Comparison of ENCODE assay signal across 9 cellular contexts in the genomic region with DNA sequence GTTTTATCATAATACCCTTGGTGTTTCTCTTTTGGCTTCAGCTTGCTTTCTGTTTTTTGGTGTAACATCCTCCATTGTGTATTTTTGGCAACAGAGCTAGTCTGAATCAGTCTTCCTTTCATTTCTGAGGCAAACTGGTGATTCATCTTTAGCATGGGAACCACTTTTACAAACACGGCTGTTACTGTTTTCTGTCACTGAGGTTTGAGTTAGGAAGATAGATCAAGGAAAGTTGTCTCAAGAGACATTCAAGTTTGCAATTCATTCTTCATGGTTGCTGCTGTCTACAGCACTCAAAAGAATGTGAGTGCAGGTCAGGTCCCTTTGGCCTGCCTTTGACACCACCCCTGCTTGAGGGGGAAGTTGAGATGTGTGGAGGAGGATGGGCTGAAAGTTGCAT. TPM values are rescaled to one million over a fixed set of nuclear protein-coding genes. Genes with fewer than 3 reads are reported as not detected.
DNase-seq lines count a peak whose midpoint lies in the region; ATAC-seq and TF ChIP-seq lines count a peak whose summit lies in the region.
"Had no signal": no experiment of that assay in that cellular context is flagged by ENCODE, and none has a peak within 500 bp of the region (broad histone marks: within the 10 kb centered on the region; RNA-seq: fewer than 3 reads in every experiment).

No MANE protein-coding gene starts in this region.

- no peak overlapping the region for H3K27ac ChIP-seq in psoas muscle

- TF ChIP-seq CTCF in psoas muscle (IDR thresholded peaks at IDR 0.05): no peak

- no peak overlapping the region for H3K4me3 ChIP-seq in psoas muscle

- intact Hi-C loops in psoas muscle (cut with DNase I): no loop called here

- DNase-seq in astrocyte of the hippocampus (ENCODE audit: low read depth, low spot score) (peak; percentile 79), putamen (ENCODE audit: low spot score) (peak; percentile 84), cortex of kidney (lab: John Stamatoyannopoulos, UW) (no peak), psoas muscle (no peak), DMS79 treated with DMSO at 0.1 percent for 48 hours (lab: John Stamatoyannopoulos, UW) (no peak)

- no peaks in the 10 kb centered on the region for H3K4me1 ChIP-seq in psoas muscle

- WGBS in psoas muscle, 3 donors: 27 to 32% (median 30%) methylated on average over 1 of the region's 1 CpG

- ATAC-seq in GM19351 (IDR thresholded peaks at IDR 0.05; ENCODE audit: unreplicated experiment) (peak; percentile 79), HG03565 (IDR thresholded peaks at IDR 0.05; ENCODE audit: unreplicated experiment) (peak; percentile 82), HG02759 (IDR thresholded peaks at IDR 0.05; ENCODE audit: unreplicated experiment) (no peak), psoas muscle (no peak)

- no peaks in the 10 kb centered on the region for H3K36me3 ChIP-seq in psoas muscle (ENCODE audit: insufficient read depth in 1 of 2, low read depth in 1 of 2)

- no peaks in the 10 kb centered on the region for H3K9me3 ChIP-seq in psoas muscle

- H3K27me3 ChIP-seq in psoas muscle (ENCODE audit: insufficient read depth in 3 of 3, low read length in 2 of 3): no peaks in the 10 kb centered on the region

RNA-seq across cellular contexts. Expression of gene IL21, which starts 36.3 kb away (rescaled TPM):
- not detected for total RNA-seq in psoas muscle
- polyA plus RNA-seq in psoas muscle: under 1 TPM in 1 of 3 donors, not detected in 2; 0.04 TPM
- total RNA-seq: subcutaneous adipose tissue had no signal

Comparison
In these comparisons a context has a peak if more than half of its experiments do, and no peak if none do; other contexts are left out.
1. ATAC-seq: peak in GM19351 (single experiment) and HG03565 (single experiment); none in HG02759 (single experiment) and psoas muscle (0 of 4).
2. DNase-seq: peak in astrocyte of the hippocampus (single experiment) and putamen (single experiment); none in cortex of kidney (single experiment), psoas muscle (0 of 2) and DMS79 treated with DMSO at 0.1 percent for 48 hours (single experiment).